Comparison of ENCODE assay signal across 1 cellular context in genomic region chr6:168265394-168265793, GRCh38.
TF ChIP-seq lines count a peak whose summit lies in the region.

No MANE protein-coding gene starts in this region.

TF ChIP-seq in liver, 16 proteins besides CTCF, POLR2A, EP300 and RAD21 (continued from another document):
- TF ChIP-seq REST (IDR thresholded peaks at IDR 0.05) (no peak), HNF4G (IDR thresholded peaks at IDR 0.05) (no peak), FOXA1 (IDR thresholded peaks at IDR 0.05) (no peak), MAX (IDR thresholded peaks at IDR 0.05) (no peak), GABPA (IDR thresholded peaks at IDR 0.05 in 1 of 2, conservative IDR thresholded peaks at IDR 0.05 in 1 of 2) (no peak)
TF ChIP-seq in liver: peak in this region for 0.
